16 cellular contexts compared by ENCODE assay signal in genomic region chr4:34105311-34105710, GRCh38.
"Had no signal": no experiment of that assay in that cellular context is flagged by ENCODE, and none has a peak within 500 bp of the region (broad histone marks: within the 10 kb centered on the region; RNA-seq: fewer than 3 reads in every experiment).

No MANE protein-coding gene starts in this region.

- H3K4me3 Mint-ChIP-seq: activated naive CD8-positive, alpha-beta T cell treated with anti-CD3 and anti-CD28 coated beads, Interleukin-2, amount 10 ng/mL, durations not matched to agents 7 days and 5 days; T-cell had no signal

- H3K4me1 Mint-ChIP-seq: activated naive CD8-positive, alpha-beta T cell treated with anti-CD3 and anti-CD28 coated beads, Interleukin-2, amount 10 ng/mL, durations not matched to agents 7 days and 5 days; T-cell had no signal

- H3K27ac Mint-ChIP-seq: activated naive CD8-positive, alpha-beta T cell treated with anti-CD3 and anti-CD28 coated beads, Interleukin-2, amount 10 ng/mL, durations not matched to agents 7 days and 5 days; T-cell had no signal

- ATAC-seq: esophagus mucosa, gastroesophageal sphincter, left colon, lower lobe of right lung, right lobe of liver, T-cell had no signal

- H3K36me3 Mint-ChIP-seq: activated naive CD8-positive, alpha-beta T cell treated with anti-CD3 and anti-CD28 coated beads, Interleukin-2, amount 10 ng/mL, durations not matched to agents 7 days and 5 days; T-cell had no signal

- H3K4me3 ChIP-seq: ascending aorta, colonic mucosa, gastroesophageal sphincter, lower lobe of right lung, prostate gland, right lobe of liver, spleen had no signal

- DNase-seq: activated CD4-positive, CD25-positive, alpha-beta regulatory T cell treated with anti-CD3 and anti-CD28 coated beads, Interleukin-2, amount 50 U/mL, for 72 hours; activated naive CD4-positive, alpha-beta T cell; activated naive CD8-positive, alpha-beta T cell treated with anti-CD3 and anti-CD28 coated beads, Interleukin-2, amount 10 ng/mL, durations not matched to agents 7 days and 5 days; activated T-cell treated with anti-CD3 and anti-CD28 coated beads for 4 hours; colonic mucosa; left colon; lower lobe of right lung; midbrain; right lobe of liver; spleen; T-cell; T-helper 9 cell had no signal

- H3K27me3 Mint-ChIP-seq: activated naive CD8-positive, alpha-beta T cell treated with anti-CD3 and anti-CD28 coated beads, Interleukin-2, amount 10 ng/mL, durations not matched to agents 7 days and 5 days; T-cell had no signal
